Comparison of ENCODE assay signal across 14 cellular contexts in the genomic region with DNA sequence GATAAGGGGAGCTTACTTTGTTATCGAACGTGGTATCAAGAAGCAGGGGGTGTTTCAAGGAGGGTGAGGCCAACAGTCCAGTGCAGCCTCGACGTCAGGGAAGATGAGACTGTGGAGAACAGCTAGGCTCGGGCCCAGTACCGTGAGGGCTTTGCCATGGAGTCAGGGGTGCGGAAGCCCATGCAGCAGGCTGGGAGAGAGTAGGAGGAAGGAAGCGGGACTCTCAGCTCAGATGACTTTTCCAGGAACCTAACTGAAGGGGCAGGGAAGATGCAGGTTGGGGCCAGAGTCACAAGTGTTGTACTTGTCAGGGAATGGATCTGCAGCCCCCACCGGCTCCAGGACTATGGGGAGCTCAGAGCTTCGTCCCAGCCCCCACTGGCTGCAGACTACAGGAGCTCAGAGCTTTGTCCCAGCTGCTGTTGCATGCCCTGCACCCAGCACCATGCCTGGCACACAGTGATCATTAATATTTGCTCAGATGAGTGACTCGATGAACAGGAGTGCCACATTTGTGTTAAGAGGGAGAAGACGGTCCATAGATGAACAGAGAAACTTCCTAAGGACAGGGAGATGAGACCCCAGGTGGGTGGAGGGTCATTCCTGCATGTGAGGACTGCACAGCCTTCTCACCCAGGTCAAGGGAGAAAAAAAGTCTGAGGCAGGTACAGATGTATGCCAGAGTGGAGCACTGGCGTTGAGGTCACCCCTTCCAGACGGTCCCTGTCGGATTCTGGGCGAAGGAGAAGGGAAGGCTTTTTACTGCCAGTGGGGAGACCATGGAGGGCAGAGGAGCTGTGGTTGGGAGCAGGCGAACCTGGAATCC. TPM values are rescaled to one million over a fixed set of nuclear protein-coding genes. Genes with fewer than 3 reads are reported as not detected.
A peak's percentile ranks its signal among the peaks of the same experiment; 100 is the strongest.
DNase-seq lines count a peak whose midpoint lies in the region; ATAC-seq and TF ChIP-seq lines count a peak whose summit lies in the region.
"Had no signal": no experiment of that assay in that cellular context is flagged by ENCODE, and none has a peak within 500 bp of the region (broad histone marks: within the 10 kb centered on the region; RNA-seq: fewer than 3 reads in every experiment).

No MANE protein-coding gene starts in this region.

- no peaks in the 10 kb centered on the region for H3K9me3 ChIP-seq in neural progenitor cell (ENCODE audit: low read depth)

- H4K20me1 ChIP-seq in neural progenitor cell (ENCODE audit: low read depth), result no peaks in the 10 kb centered on the region

- H3K9ac ChIP-seq in neural progenitor cell, result no peak overlapping the region

- H3K79me2 ChIP-seq in neural progenitor cell (ENCODE audit: low read depth), result no peaks in the 10 kb centered on the region

- no peak overlapping the region for H3K27ac Mint-ChIP-seq in neural progenitor cell
- no peak overlapping the region for H3K27ac Mint-ChIP-seq in activated CD4-positive, alpha-beta T cell treated with anti-CD3 and anti-CD28 coated beads, Interleukin-2, amount 10 ng/mL, durations not matched to agents 24 days and 14 days
- H3K27ac Mint-ChIP-seq in activated T-helper 2 cell treated with anti-CD3 and anti-CD28 coated beads, Interferon-gamma antibody, Interleukin-2, Interleukin-4, amounts not matched to agents 10 μg/mL and 5 μg/mL and 100 μg/mL, durations not matched to agents 14 hours and 24 hours and 36 hours, result no peak overlapping the region

- intact Hi-C loops in activated CD4-positive, alpha-beta T cell treated with anti-CD3 and anti-CD28 coated beads, Interleukin-2, amount 10 ng/mL, durations not matched to agents 24 days and 14 days (cut with micrococcal nuclease), result no loop called here
- intact Hi-C loops in activated T-helper 2 cell treated with anti-CD3 and anti-CD28 coated beads, Interferon-gamma antibody, Interleukin-2, Interleukin-4, amounts not matched to agents 10 μg/mL and 5 μg/mL and 100 μg/mL, durations not matched to agents 14 hours and 24 hours and 36 hours (cut with micrococcal nuclease), result loop anchor here (10.0 kb wide), 1 partner anchor 302 kb away; no protein-coding TSS in a partner anchor

- H3K4me3 Mint-ChIP-seq in neural progenitor cell, result no peak overlapping the region
- H3K4me3 Mint-ChIP-seq in activated CD4-positive, alpha-beta T cell treated with anti-CD3 and anti-CD28 coated beads, Interleukin-2, amount 10 ng/mL, durations not matched to agents 24 days and 14 days, result no peak overlapping the region
- no peak overlapping the region for H3K4me3 Mint-ChIP-seq in activated T-helper 2 cell treated with anti-CD3 and anti-CD28 coated beads, Interferon-gamma antibody, Interleukin-2, Interleukin-4, amounts not matched to agents 10 μg/mL and 5 μg/mL and 100 μg/mL, durations not matched to agents 14 hours and 24 hours and 36 hours (ENCODE audit: low read depth)
- H3K4me3 Mint-ChIP-seq: stimulated activated naive CD8-positive, alpha-beta T cell treated with anti-CD3 and anti-CD28 coated beads, Interleukin-15, amount 100 ng/mL, for 72 hours had no signal

- no peak overlapping the region for H3K27ac ChIP-seq in neural progenitor cell

- no peak for DNase-seq in neural progenitor cell (ENCODE audit: low spot score)
- DNase-seq in stimulated activated CD8-positive, alpha-beta memory T cell treated with anti-CD3 and anti-CD28 coated beads, Interleukin-4, amount 100 ng/mL, for 48 hours, result no peak
- no peak for DNase-seq in activated CD4-positive, alpha-beta T cell treated with anti-CD3 and anti-CD28 coated beads, Interleukin-2, amount 10 ng/mL, durations not matched to agents 24 days and 14 days
- no peak for DNase-seq in activated T-helper 2 cell treated with anti-CD3 and anti-CD28 coated beads, Interferon-gamma antibody, Interleukin-2, Interleukin-4, amounts not matched to agents 10 μg/mL and 5 μg/mL and 100 μg/mL, durations not matched to agents 14 hours and 24 hours and 36 hours (ENCODE audit: low spot score)
- DNase-seq: COR-L47; NCI-H1048; NCI-H524; occipital lobe; stimulated activated CD4-positive, alpha-beta T cell treated with anti-CD3 and anti-CD28 coated beads, Interleukin-1b, Interleukin-23, amount 100 ng/mL, for 48 hours; stimulated activated naive CD8-positive, alpha-beta T cell treated with anti-CD3 and anti-CD28 coated beads, Interleukin-15, amount 100 ng/mL, for 72 hours had no signal

- H2AFZ ChIP-seq in neural progenitor cell (replicated peaks), result peak overlapping the region; percentile 47

- no peak overlapping the region for H3K4me2 ChIP-seq in neural progenitor cell

- no peaks in the 10 kb centered on the region for H3K36me3 ChIP-seq in neural progenitor cell

- H3K27me3 ChIP-seq in neural progenitor cell, result no peaks in the 10 kb centered on the region

- H3K4me3 ChIP-seq in neural progenitor cell, result no peak overlapping the region
- H3K4me3 ChIP-seq: lung had no signal

- ATAC-seq in GM19025 (IDR thresholded peaks at IDR 0.05; ENCODE audit: low read depth, unreplicated experiment) (peak; percentile 23), GM21619 (IDR thresholded peaks at IDR 0.05; ENCODE audit: unreplicated experiment) (peak; percentile 3), HG03175 (IDR thresholded peaks at IDR 0.05; ENCODE audit: unreplicated experiment) (peak; percentile 16)
- ATAC-seq: stimulated activated naive CD8-positive, alpha-beta T cell treated with anti-CD3 and anti-CD28 coated beads, Interleukin-15, amount 100 ng/mL, for 72 hours had no signal

- peaks cover 4% of the 10 kb centered on the region for H3K4me1 Mint-ChIP-seq in neural progenitor cell
- H3K4me1 Mint-ChIP-seq in activated CD4-positive, alpha-beta T cell treated with anti-CD3 and anti-CD28 coated beads, Interleukin-2, amount 10 ng/mL, durations not matched to agents 24 days and 14 days, result peaks cover 2% of the 10 kb centered on the region
- H3K4me1 Mint-ChIP-seq in activated T-helper 2 cell treated with anti-CD3 and anti-CD28 coated beads, Interferon-gamma antibody, Interleukin-2, Interleukin-4, amounts not matched to agents 10 μg/mL and 5 μg/mL and 100 μg/mL, durations not matched to agents 14 hours and 24 hours and 36 hours (ENCODE audit: low read depth), result peaks cover 1% of the 10 kb centered on the region

- H3K9me3 Mint-ChIP-seq in neural progenitor cell, result no peaks in the 10 kb centered on the region
- H3K9me3 Mint-ChIP-seq in activated CD4-positive, alpha-beta T cell treated with anti-CD3 and anti-CD28 coated beads, Interleukin-2, amount 10 ng/mL, durations not matched to agents 24 days and 14 days, result no peaks in the 10 kb centered on the region
- no peaks in the 10 kb centered on the region for H3K9me3 Mint-ChIP-seq in activated T-helper 2 cell treated with anti-CD3 and anti-CD28 coated beads, Interferon-gamma antibody, Interleukin-2, Interleukin-4, amounts not matched to agents 10 μg/mL and 5 μg/mL and 100 μg/mL, durations not matched to agents 14 hours and 24 hours and 36 hours
- H3K9me3 Mint-ChIP-seq: stimulated activated naive CD8-positive, alpha-beta T cell treated with anti-CD3 and anti-CD28 coated beads, Interleukin-15, amount 100 ng/mL, for 72 hours had no signal

- H3K36me3 Mint-ChIP-seq in neural progenitor cell, result no peaks in the 10 kb centered on the region
- H3K36me3 Mint-ChIP-seq in activated CD4-positive, alpha-beta T cell treated with anti-CD3 and anti-CD28 coated beads, Interleukin-2, amount 10 ng/mL, durations not matched to agents 24 days and 14 days (ENCODE audit: low read depth), result no peaks in the 10 kb centered on the region
- H3K36me3 Mint-ChIP-seq in activated T-helper 2 cell treated with anti-CD3 and anti-CD28 coated beads, Interferon-gamma antibody, Interleukin-2, Interleukin-4, amounts not matched to agents 10 μg/mL and 5 μg/mL and 100 μg/mL, durations not matched to agents 14 hours and 24 hours and 36 hours (ENCODE audit: low read depth), result no peaks in the 10 kb centered on the region

- peaks cover 3% of the 10 kb centered on the region for H3K27me3 Mint-ChIP-seq in neural progenitor cell (ENCODE audit: insufficient read depth, low read depth)
- H3K27me3 Mint-ChIP-seq in activated CD4-positive, alpha-beta T cell treated with anti-CD3 and anti-CD28 coated beads, Interleukin-2, amount 10 ng/mL, durations not matched to agents 24 days and 14 days, result peaks cover 2% of the 10 kb centered on the region
- peaks cover 7% of the 10 kb centered on the region for H3K27me3 Mint-ChIP-seq in activated T-helper 2 cell treated with anti-CD3 and anti-CD28 coated beads, Interferon-gamma antibody, Interleukin-2, Interleukin-4, amounts not matched to agents 10 μg/mL and 5 μg/mL and 100 μg/mL, durations not matched to agents 14 hours and 24 hours and 36 hours (ENCODE audit: low read depth)

- peaks cover 4% of the 10 kb centered on the region for H3K4me1 ChIP-seq in neural progenitor cell

- no peaks in the 10 kb centered on the region for H3F3A ChIP-seq in neural progenitor cell (ENCODE audit: low read depth)

- TF ChIP-seq CTCF in neural progenitor cell (IDR thresholded peaks at IDR 0.05), result no peak

RNA-seq across cellular contexts. Expression of a gene that starts 36.4 kb away (rescaled TPM):
- 7.5 and 13.0 TPM in 2 replicates for total RNA-seq in neural progenitor cell (ENCODE audit: low replicate concordance)
- 23.3 and 23.6 TPM in 2 replicates for total RNA-seq in activated CD4-positive, alpha-beta T cell treated with anti-CD3 and anti-CD28 coated beads, Interleukin-2, amount 10 ng/mL, durations not matched to agents 24 days and 14 days
- total RNA-seq in activated T-helper 2 cell treated with anti-CD3 and anti-CD28 coated beads, Interferon-gamma antibody, Interleukin-2, Interleukin-4, amounts not matched to agents 10 μg/mL and 5 μg/mL and 100 μg/mL, durations not matched to agents 14 hours and 24 hours and 36 hours, result 26.0 and 28.6 TPM in 2 replicates

RNA-seq across cellular contexts. Expression of a gene that starts 38.1 kb away (rescaled TPM):
- 0.06 and 0.15 TPM in 2 replicates for total RNA-seq in neural progenitor cell (ENCODE audit: low replicate concordance)
- total RNA-seq in activated CD4-positive, alpha-beta T cell treated with anti-CD3 and anti-CD28 coated beads, Interleukin-2, amount 10 ng/mL, durations not matched to agents 24 days and 14 days, result 12.4 and 12.5 TPM in 2 replicates
- total RNA-seq in activated T-helper 2 cell treated with anti-CD3 and anti-CD28 coated beads, Interferon-gamma antibody, Interleukin-2, Interleukin-4, amounts not matched to agents 10 μg/mL and 5 μg/mL and 100 μg/mL, durations not matched to agents 14 hours and 24 hours and 36 hours, result 11.5 and 12.0 TPM in 2 replicates

Comparison
In these comparisons a context has a peak if more than half of its experiments do, and no peak if none do; other contexts are left out.
1. RNA of a gene that starts 38.1 kb away (total RNA-seq): 12.4 to 12.5 TPM in activated CD4-positive, alpha-beta T cell treated with anti-CD3 and anti-CD28 coated beads, Interleukin-2, amount 10 ng/mL, durations not matched to agents 24 days and 14 days and 11.5 to 12.0 TPM in activated T-helper 2 cell treated with anti-CD3 and anti-CD28 coated beads, Interferon-gamma antibody, Interleukin-2, Interleukin-4, amounts not matched to agents 10 μg/mL and 5 μg/mL and 100 μg/mL, durations not matched to agents 14 hours and 24 hours and 36 hours; 0.06 to 0.15 TPM in neural progenitor cell; every median in the first group is over 10 times any median in the second.
2. Peak in every context shown above with its lines, with median percentiles within 50 percentile points of each other: ATAC-seq.